In the genomic region with DNA sequence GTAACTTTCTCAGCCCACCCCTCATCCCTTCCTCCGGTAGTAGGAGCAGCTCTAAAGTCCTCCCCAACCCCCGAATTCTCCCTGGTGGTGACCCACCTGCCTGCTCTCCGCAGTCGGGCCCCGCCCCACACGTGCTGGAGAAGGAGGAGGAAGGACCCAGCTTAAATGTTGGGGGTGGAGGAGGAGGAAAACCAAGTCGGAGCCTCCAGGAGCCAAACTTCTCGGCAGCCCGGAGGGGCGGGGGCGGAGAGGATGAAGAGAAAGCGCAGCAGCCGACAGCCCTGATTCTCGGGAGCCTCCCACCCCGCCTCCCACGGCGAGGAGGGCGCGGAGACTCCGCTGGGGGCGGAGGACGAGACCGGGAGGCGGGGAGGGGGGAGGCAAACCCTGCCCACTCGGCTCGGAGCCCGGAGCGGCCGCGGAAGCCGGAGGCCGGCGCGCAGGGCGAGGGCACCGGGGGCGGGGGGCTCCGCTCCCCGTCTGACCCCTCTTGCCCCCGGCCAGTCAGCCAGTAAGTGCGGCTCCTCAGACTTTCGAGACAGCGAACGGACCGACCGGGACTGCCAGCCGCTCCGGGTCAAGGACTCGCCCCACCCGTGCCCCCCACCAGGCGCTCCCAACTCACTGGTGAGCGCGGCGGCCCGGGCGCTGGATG, we compare ENCODE assay signal across 1 cellular context.
A peak's percentile ranks its signal among the peaks of the same experiment; 100 is the strongest.
TF ChIP-seq lines count a peak whose summit lies in the region.

A gene with protein sequence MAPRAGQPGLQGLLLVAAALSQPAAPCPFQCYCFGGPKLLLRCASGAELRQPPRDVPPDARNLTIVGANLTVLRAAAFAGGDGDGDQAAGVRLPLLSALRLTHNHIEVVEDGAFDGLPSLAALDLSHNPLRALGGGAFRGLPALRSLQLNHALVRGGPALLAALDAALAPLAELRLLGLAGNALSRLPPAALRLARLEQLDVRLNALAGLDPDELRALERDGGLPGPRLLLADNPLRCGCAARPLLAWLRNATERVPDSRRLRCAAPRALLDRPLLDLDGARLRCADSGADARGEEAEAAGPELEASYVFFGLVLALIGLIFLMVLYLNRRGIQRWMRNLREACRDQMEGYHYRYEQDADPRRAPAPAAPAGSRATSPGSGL (plus strand): TSS at position 394 of the 655 bp plus-strand sequence. CDS start 276 bp downstream, outside the sequence.

TF ChIP-seq in HepG2, 621 proteins besides CTCF, POLR2A, EP300 and RAD21:
- TF ChIP-seq, protein P1, sequence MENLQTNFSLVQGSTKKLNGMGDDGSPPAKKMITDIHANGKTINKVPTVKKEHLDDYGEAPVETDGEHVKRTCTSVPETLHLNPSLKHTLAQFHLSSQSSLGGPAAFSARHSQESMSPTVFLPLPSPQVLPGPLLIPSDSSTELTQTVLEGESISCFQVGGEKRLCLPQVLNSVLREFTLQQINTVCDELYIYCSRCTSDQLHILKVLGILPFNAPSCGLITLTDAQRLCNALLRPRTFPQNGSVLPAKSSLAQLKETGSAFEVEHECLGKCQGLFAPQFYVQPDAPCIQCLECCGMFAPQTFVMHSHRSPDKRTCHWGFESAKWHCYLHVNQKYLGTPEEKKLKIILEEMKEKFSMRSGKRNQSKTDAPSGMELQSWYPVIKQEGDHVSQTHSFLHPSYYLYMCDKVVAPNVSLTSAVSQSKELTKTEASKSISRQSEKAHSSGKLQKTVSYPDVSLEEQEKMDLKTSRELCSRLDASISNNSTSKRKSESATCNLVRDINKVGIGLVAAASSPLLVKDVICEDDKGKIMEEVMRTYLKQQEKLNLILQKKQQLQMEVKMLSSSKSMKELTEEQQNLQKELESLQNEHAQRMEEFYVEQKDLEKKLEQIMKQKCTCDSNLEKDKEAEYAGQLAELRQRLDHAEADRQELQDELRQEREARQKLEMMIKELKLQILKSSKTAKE (CRISPR knock-in tag; IDR thresholded peaks at IDR 0.05; ENCODE audit: borderline replicate concordance), result no peak
- TF ChIP-seq NFE2L2 (IDR thresholded peaks at IDR 0.05; ENCODE audit: low read length), result no peak
- TF ChIP-seq NFE2L1 (CRISPR knock-in tag; IDR thresholded peaks at IDR 0.05; ENCODE audit: borderline replicate concordance), result no peak
- TF ChIP-seq ZNF672 (CRISPR knock-in tag; IDR thresholded peaks at IDR 0.05), result no peak
- TF ChIP-seq, protein P2, sequence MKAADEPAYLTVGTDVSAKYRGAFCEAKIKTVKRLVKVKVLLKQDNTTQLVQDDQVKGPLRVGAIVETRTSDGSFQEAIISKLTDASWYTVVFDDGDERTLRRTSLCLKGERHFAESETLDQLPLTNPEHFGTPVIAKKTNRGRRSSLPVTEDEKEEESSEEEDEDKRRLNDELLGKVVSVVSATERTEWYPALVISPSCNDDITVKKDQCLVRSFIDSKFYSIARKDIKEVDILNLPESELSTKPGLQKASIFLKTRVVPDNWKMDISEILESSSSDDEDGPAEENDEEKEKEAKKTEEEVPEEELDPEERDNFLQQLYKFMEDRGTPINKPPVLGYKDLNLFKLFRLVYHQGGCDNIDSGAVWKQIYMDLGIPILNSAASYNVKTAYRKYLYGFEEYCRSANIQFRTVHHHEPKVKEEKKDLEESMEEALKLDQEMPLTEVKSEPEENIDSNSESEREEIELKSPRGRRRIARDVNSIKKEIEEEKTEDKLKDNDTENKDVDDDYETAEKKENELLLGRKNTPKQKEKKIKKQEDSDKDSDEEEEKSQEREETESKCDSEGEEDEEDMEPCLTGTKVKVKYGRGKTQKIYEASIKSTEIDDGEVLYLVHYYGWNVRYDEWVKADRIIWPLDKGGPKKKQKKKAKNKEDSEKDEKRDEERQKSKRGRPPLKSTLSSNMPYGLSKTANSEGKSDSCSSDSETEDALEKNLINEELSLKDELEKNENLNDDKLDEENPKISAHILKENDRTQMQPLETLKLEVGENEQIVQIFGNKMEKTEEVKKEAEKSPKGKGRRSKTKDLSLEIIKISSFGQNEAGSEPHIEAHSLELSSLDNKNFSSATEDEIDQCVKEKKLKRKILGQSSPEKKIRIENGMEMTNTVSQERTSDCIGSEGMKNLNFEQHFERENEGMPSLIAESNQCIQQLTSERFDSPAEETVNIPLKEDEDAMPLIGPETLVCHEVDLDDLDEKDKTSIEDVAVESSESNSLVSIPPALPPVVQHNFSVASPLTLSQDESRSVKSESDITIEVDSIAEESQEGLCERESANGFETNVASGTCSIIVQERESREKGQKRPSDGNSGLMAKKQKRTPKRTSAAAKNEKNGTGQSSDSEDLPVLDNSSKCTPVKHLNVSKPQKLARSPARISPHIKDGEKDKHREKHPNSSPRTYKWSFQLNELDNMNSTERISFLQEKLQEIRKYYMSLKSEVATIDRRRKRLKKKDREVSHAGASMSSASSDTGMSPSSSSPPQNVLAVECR (CRISPR knock-in tag; IDR thresholded peaks at IDR 0.05; ENCODE audit: borderline replicate concordance), result 0 out of 2 replicates have a peak, but pooled peaks have one; percentile 0
